16 cellular contexts compared by ENCODE assay signal in genomic region chr3:159830523-159831151, GRCh38. TPM values are rescaled to one million over a fixed set of nuclear protein-coding genes. Genes with fewer than 3 reads are reported as not detected.
A peak's percentile ranks its signal among the peaks of the same experiment; 100 is the strongest.
DNase-seq lines count a peak whose midpoint lies in the region; ATAC-seq and TF ChIP-seq lines count a peak whose summit lies in the region.
"Had no signal": no experiment of that assay in that cellular context is flagged by ENCODE, and none has a peak within 500 bp of the region (broad histone marks: within the 10 kb centered on the region; RNA-seq: fewer than 3 reads in every experiment).

No MANE protein-coding gene starts in this region.

- CTCF ChIA-PET in mammary epithelial cell (lab: Charles Lee; ENCODE audit: low non-redundant PET) = interaction anchor here (0.8 kb wide), 1 partner anchor 158 kb away, joined by 4 read pairs; no protein-coding TSS in a partner anchor

- H3K27ac ChIP-seq in mammary epithelial cell (ENCODE audit: insufficient read depth, low read depth, low read length) (peak overlapping the region; percentile 0), muscle layer of duodenum (ENCODE audit: low read length) (peak overlapping the region; percentile 30), prostate gland (no peak overlapping the region)

- H3K9ac ChIP-seq in mammary epithelial cell (ENCODE audit: insufficient read depth, low read length) = no peak overlapping the region

- no peak overlapping the region for H2AFZ ChIP-seq in mammary epithelial cell (ENCODE audit: low read depth, low read length)
- H2AFZ ChIP-seq: PC-9 had no signal

- no peak overlapping the region for H3K4me3 ChIP-seq in mammary epithelial cell (replicated peaks in 1 of 3; ENCODE audit: insufficient read depth in 1 of 3, low read depth in 2 of 3, low read length in 3 of 3)
- no peak overlapping the region for H3K4me3 ChIP-seq in muscle layer of duodenum (ENCODE audit: low read depth in 1 of 2, low read length in 2 of 2)
- H3K4me3 ChIP-seq in prostate gland = no peak overlapping the region
- H3K4me3 ChIP-seq: PC-9 had no signal

- H3K36me3 ChIP-seq in mammary epithelial cell (ENCODE audit: insufficient read depth, low read length) (no peaks in the 10 kb centered on the region), muscle layer of duodenum (ENCODE audit: control insufficient read depth in 1 of 2, insufficient read depth in 2 of 2, low read length in 2 of 2) (no peaks in the 10 kb centered on the region), prostate gland (no peaks in the 10 kb centered on the region)

- H3K79me2 ChIP-seq in mammary epithelial cell (ENCODE audit: insufficient read depth, low read length) = peaks cover 76% of the 10 kb centered on the region

- no peaks in the 10 kb centered on the region for H3K27me3 ChIP-seq in mammary epithelial cell (ENCODE audit: insufficient read depth, low read length)
- no peaks in the 10 kb centered on the region for H3K27me3 ChIP-seq in muscle layer of duodenum (ENCODE audit: low read depth, low read length)
- H3K27me3 ChIP-seq in prostate gland (replicated peaks; ENCODE audit: insufficient read depth) = no peaks in the 10 kb centered on the region

- in situ Hi-C loops in mammary epithelial cell (cut with MboI; ENCODE audit: low sequenced_read_pairs in 2 of 2) = no loop called here

- peak; percentile 59 for DNase-seq in ELR (ENCODE audit: low read depth)
- peak; percentile 72 for DNase-seq in M059J (ENCODE audit: low read depth)
- DNase-seq in mammary epithelial cell = peak; percentile 81
- no peak for DNase-seq in cerebellar cortex (ENCODE audit: low spot score)
- no peak for DNase-seq in prostate gland (ENCODE audit: low spot score)
- DNase-seq in GM19240 (ENCODE audit: insufficient read length, low spot score) = no peak
- DNase-seq: activated CD4-positive, alpha-beta T cell treated with anti-CD3 and anti-CD28 coated beads, Interleukin-2, amount 10 ng/mL, durations not matched to agents 7 days and 5 days; activated T-cell treated with anti-CD3 and anti-CD28 coated beads, Interleukin-2, amount 50 U/mL, for 4 hours; CD4-positive, CD25-positive, alpha-beta regulatory T cell; cortex of kidney; H7; immature natural killer cell; PC-9; stimulated activated naive CD8-positive, alpha-beta T cell treated with anti-CD3 and anti-CD28 coated beads, Interleukin-15, Interleukin-2, amounts not matched to agents 100 U/mL and 50 U/mL, for 24 hours had no signal

- no peak for TF ChIP-seq CTCF in mammary epithelial cell (conservative IDR thresholded peaks at IDR 0.05 in 1 of 2, IDR thresholded peaks at IDR 0.05 in 1 of 2; ENCODE audit: extremely low read depth in 1 of 2, insufficient read depth in 1 of 2, low read depth in 1 of 2, low read length in 2 of 2)
- no peak for TF ChIP-seq CTCF in prostate gland (IDR thresholded peaks at IDR 0.05)

- H4K20me1 ChIP-seq in mammary epithelial cell (ENCODE audit: insufficient read depth, low read length) = no peaks in the 10 kb centered on the region

- H3K4me1 ChIP-seq in mammary epithelial cell (ENCODE audit: insufficient read depth, low read length) (peaks cover 35% of the 10 kb centered on the region), muscle layer of duodenum (ENCODE audit: control insufficient read depth in 1 of 2, insufficient read depth in 2 of 2, low read length in 2 of 2) (peaks cover 9 to 22% of the 10 kb centered on the region in 2 donors), prostate gland (replicated peaks) (no peaks in the 10 kb centered on the region)

- H3K9me3 ChIP-seq in mammary epithelial cell (replicated peaks; ENCODE audit: insufficient read depth, low read length) (no peaks in the 10 kb centered on the region), muscle layer of duodenum (ENCODE audit: control insufficient read depth in 1 of 2, low read length in 2 of 2) (no peaks in the 10 kb centered on the region), prostate gland (no peaks in the 10 kb centered on the region)

- TF ChIP-seq POLR2A in prostate gland (IDR thresholded peaks at IDR 0.05) = no peak

- WGBS in mammary epithelial cell (ENCODE audit: low coverage, missing lambda C conversion rate) = 100% methylated on average over 1 of the region's 1 CpG
- 89% methylated on average over 1 of the region's 1 CpG for WGBS in prostate gland

- dilution Hi-C loops in mammary epithelial cell (cut with HindIII; ENCODE audit: low sequenced_read_pairs) = no loop called here

- no peak for ATAC-seq in GM18517 (IDR thresholded peaks at IDR 0.05; ENCODE audit: unreplicated experiment)
- ATAC-seq: activated T-cell treated with anti-CD3 and anti-CD28 coated beads, Interleukin-2, amount 50 U/mL, for 4 hours; stimulated activated naive CD8-positive, alpha-beta T cell treated with anti-CD3 and anti-CD28 coated beads, Interleukin-15, Interleukin-2, amounts not matched to agents 100 U/mL and 50 U/mL, for 24 hours had no signal

- intact Hi-C loops in mammary epithelial cell (cut with micrococcal nuclease) = no loop called here
- intact Hi-C loops in prostate gland (cut with DNase I) = no loop called here

- no TSS peak for BruUV-seq in mammary epithelial cell (replicated peaks; lab: Mats Ljungman, UMichigan)

- H3K4me2 ChIP-seq in mammary epithelial cell (ENCODE audit: insufficient read depth, low read depth, low read length) = peak overlapping the region; percentile 13

RNA-seq across cellular contexts. Expression of gene SCHIP1, which starts 9.0 kb away (rescaled TPM):
- total RNA-seq in M059J (2014; rRNA removed; shearing (Covaris generic)) = 0.49 and 0.89 TPM in 2 replicates
- 1 to 10 TPM; 5.4 to 8.5 TPM for total RNA-seq in mammary epithelial cell
- polyA plus RNA-seq in mammary epithelial cell = 5.7 TPM
- 1.2 TPM for polyA minus RNA-seq in mammary epithelial cell
- total RNA-seq in prostate gland = 10 to 100 TPM in 1 of 2 donors, 1 to 10 TPM in 1; 2.6 to 35.3 TPM
- total RNA-seq: activated T-cell treated with anti-CD3 and anti-CD28 coated beads, Interleukin-2, amount 50 U/mL, for 4 hours; CD4-positive, CD25-positive, alpha-beta regulatory T cell had no signal
- polyA plus RNA-seq: CD4-positive, CD25-positive, alpha-beta regulatory T cell; immature natural killer cell had no signal

Comparison
In these comparisons a context has a peak if more than half of its experiments do, and no peak if none do; other contexts are left out.
1. DNase-seq: peak in ELR (single experiment), M059J (single experiment) and mammary epithelial cell (single experiment); none in cerebellar cortex (single experiment), prostate gland (single experiment) and GM19240 (single experiment).
2. H3K27ac ChIP-seq: peak in mammary epithelial cell (single experiment) and muscle layer of duodenum (single experiment); none in prostate gland (0 of 2).